8 cellular contexts compared by ENCODE assay signal in genomic region chr14:104687601-104688504, GRCh38. TPM values are rescaled to one million over a fixed set of nuclear protein-coding genes. Genes with fewer than 3 reads are reported as not detected.
DNase-seq lines count a peak whose midpoint lies in the region; ATAC-seq, FAIRE-seq and TF ChIP-seq lines count a peak whose summit lies in the region.

No MANE protein-coding gene starts in this region.

- H3K36me3 ChIP-seq in Caco-2 (ENCODE audit: control insufficient read depth, insufficient read depth, low read length): no peaks in the 10 kb centered on the region
- H3K36me3 ChIP-seq in Loucy (ENCODE audit: insufficient read depth, low read length): no peaks in the 10 kb centered on the region
- no peaks in the 10 kb centered on the region for H3K36me3 ChIP-seq in body of pancreas (replicated peaks in 1 of 2; ENCODE audit: insufficient read depth in 1 of 2, low read depth in 2 of 2)
- no peaks in the 10 kb centered on the region; a peak in 1 of 5 replicates for H3K36me3 ChIP-seq in HepG2 (replicated peaks in 1 of 2; ENCODE audit: control insufficient read depth in 1 of 2, insufficient read depth in 2 of 2, low read length in 2 of 2)
- no peaks in the 10 kb centered on the region for H3K36me3 ChIP-seq in thymus (ENCODE audit: control insufficient read depth, insufficient read depth)

- H3K27ac Mint-ChIP-seq in Caco-2 (ENCODE audit: unreplicated experiment): peak overlapping the region; percentile 96

- H3K27ac ChIP-seq in body of pancreas: peak overlapping the region; percentile 84 to 92 (median 90)
- H3K27ac ChIP-seq in HepG2 (ENCODE audit: extremely low read length, insufficient read depth, low read length): peak overlapping the region; percentile 93
- H3K27ac ChIP-seq in thymus (ENCODE audit: low read depth): peak overlapping the region; percentile 21

- no peaks in the 10 kb centered on the region for H3K9me3 Mint-ChIP-seq in Caco-2 (ENCODE audit: unreplicated experiment)

- H3K9me2 ChIP-seq in Loucy (replicated peaks; ENCODE audit: low read depth, low read length): no peaks in the 10 kb centered on the region

- peak overlapping the region; percentile 90 for H3K4me3 ChIP-seq in Caco-2 (ENCODE audit: low read depth, low read length)
- H3K4me3 ChIP-seq in Loucy (ENCODE audit: low read length, poor library complexity, severe bottlenecking): peak overlapping the region; percentile 49
- no peak overlapping the region for H3K4me3 ChIP-seq in body of pancreas
- H3K4me3 ChIP-seq in HepG2 (replicated peaks in 1 of 3; ENCODE audit: insufficient read depth in 1 of 3, low read depth in 2 of 3, low read length in 3 of 3): peak overlapping the region; percentile 66 to 86 (median 70)
- H3K4me3 ChIP-seq in thymus (ENCODE audit: low read length): no peak overlapping the region

- peak; percentile 95 to 97 for DNase-seq in Caco-2
- peak; percentile 94 to 98 (median 96) for DNase-seq in body of pancreas
- peak; percentile 84 for DNase-seq in HepG2 (ENCODE audit: low spot score)
- no peak for DNase-seq in GM19238 (ENCODE audit: insufficient read length, low spot score)
- DNase-seq in stimulated activated CD8-positive, alpha-beta memory T cell treated with anti-CD3 and anti-CD28 coated beads, Interleukin-4, amount 100 ng/mL, for 48 hours: no peak
- DNase-seq in GM10266 (ENCODE audit: extremely low spot score): no peak

- H3K27me3 ChIP-seq in Caco-2 (replicated peaks; ENCODE audit: control insufficient read depth, insufficient read depth, low read length) (no peaks in the 10 kb centered on the region), Loucy (ENCODE audit: insufficient read depth, low read length, poor library complexity, severe bottlenecking) (no peaks in the 10 kb centered on the region), body of pancreas (no peaks in the 10 kb centered on the region), HepG2 (ENCODE audit: control insufficient read depth in 1 of 2, insufficient read depth in 2 of 2, low read length in 2 of 2) (no peaks in the 10 kb centered on the region), thymus (ENCODE audit: control insufficient read depth, insufficient read depth) (no peaks in the 10 kb centered on the region)

- peak; percentile 22 to 41; a peak in 3 of 4 replicates for TF ChIP-seq EP300 in HepG2 (IDR thresholded peaks at IDR 0.05; ENCODE audit: low read depth in 2 of 2, low read length in 2 of 2)
- TF ChIP-seq EP300 in HepG2 (CRISPR knock-in tag; IDR thresholded peaks at IDR 0.05; ENCODE audit: borderline replicate concordance): peak; percentile 36; the same call in 1 of the 2 replicates

- peak; percentile 77 for FAIRE-seq in HepG2 (lab: Jason Lieb, UNC)

- H3K4me2 ChIP-seq in Loucy (ENCODE audit: low read depth, low read length, poor library complexity, severe bottlenecking) (peak overlapping the region; percentile 70), HepG2 (ENCODE audit: low read depth, low read length) (peak overlapping the region; percentile 80)

- in situ Hi-C loops in HepG2 (cut with HindIII; ENCODE audit: extremely low pct_ligation_motif_present, low pct_unique_long_range_greater_than_20kb): no loop called here

- H3K9ac ChIP-seq in Loucy (ENCODE audit: low read depth, low read length, poor library complexity, severe bottlenecking) (peak overlapping the region; percentile 54), HepG2 (ENCODE audit: insufficient read depth, low read depth, low read length) (peak overlapping the region; percentile 75)

- H2AFZ ChIP-seq in Loucy (ENCODE audit: low read length) (no peak overlapping the region), HepG2 (ENCODE audit: low read length) (no peak overlapping the region)

- POLR2A ChIA-PET in Caco-2 (lab: Charles Lee): interaction anchor here (0.5 to 2.6 kb wide), 11 partner anchors 8 to 596 kb away, joined by 3 to 23 read pairs (median 4); partner anchors contain the start of gene SIVA1
- POLR2A ChIA-PET in HepG2 (lab: Yijun Ruan, JAX): interaction anchor here (0.6 to 4.5 kb wide), 15 partner anchors 10 to 613 kb away, joined by 3 to 89 read pairs (median 4); partner anchors contain the start of genes BRF1, CDCA4 and SIVA1

- peaks cover 10% of the 10 kb centered on the region for H3K36me3 Mint-ChIP-seq in Caco-2 (ENCODE audit: insufficient read depth, unreplicated experiment)

- TF ChIP-seq CTCF in Caco-2 (IDR thresholded peaks at IDR 0.05; ENCODE audit: insufficient read depth in 1 of 2, low read depth in 1 of 2, low read length in 1 of 2, severe bottlenecking in 1 of 2, unreplicated experiment in 1 of 2): no peak
- no peak for TF ChIP-seq CTCF in Loucy (conservative IDR thresholded peaks at IDR 0.05; ENCODE audit: low read length)
- peak in 1 of 7 experiments; percentile 8 for TF ChIP-seq CTCF in body of pancreas (IDR thresholded peaks at IDR 0.05)
- no peak; the same call in 1 of the 2 replicates for TF ChIP-seq CTCF in HepG2 (CRISPR knock-in tag; IDR thresholded peaks at IDR 0.05)
- TF ChIP-seq CTCF in GM10266 (IDR thresholded peaks at IDR 0.05; ENCODE audit: control insufficient read depth, insufficient read depth, low read depth, missing control alignments): no peak

- CTCF ChIA-PET in Caco-2 (lab: Charles Lee) (interaction anchor here (0.7 to 2.1 kb wide), 5 partner anchors 10 to 65 kb away, joined by 3 to 11 read pairs (median 3); no protein-coding TSS in a partner anchor), HepG2 (lab: Yijun Ruan, JAX; ENCODE audit: low intra/inter-chr PET ratio, low total read pairs) (no interaction called here)

- BruUV-seq in Caco-2 (replicated peaks; lab: Mats Ljungman, UMichigan) (no TSS peak), HepG2 (replicated peaks; lab: Mats Ljungman, UMichigan) (no TSS peak)

- intact Hi-C loops in Caco-2 (cut with micrococcal nuclease; ENCODE audit: unreplicated experiment) (loop anchor here (2.0 to 5.0 kb wide), 2 partner anchors 36 to 65 kb away; partner anchors contain the start of gene SIVA1), body of pancreas (cut with DNase I) (no loop called here), HepG2 (cut with micrococcal nuclease; ENCODE audit: unreplicated experiment) (loop anchor here (5.0 kb wide), 1 partner anchor 36 kb away; no protein-coding TSS in a partner anchor)

- no peak for TF ChIP-seq RAD21 in HepG2 (CRISPR knock-in tag; IDR thresholded peaks at IDR 0.05)

- WGBS in body of pancreas, 2 donors: 25 to 31% methylated on average over 11 to 27 of the region's 31 CpGs
- WGBS in HepG2 (ENCODE audit: low lambda C conversion rate): 0% methylated on average over 8 of the region's 31 CpGs
- WGBS in thymus: 87% methylated on average over 31 of the region's 31 CpGs

- H3K4me1 Mint-ChIP-seq in Caco-2 (ENCODE audit: low read depth, unreplicated experiment): peaks cover 39% of the 10 kb centered on the region

- H3K79me2 ChIP-seq in Loucy (ENCODE audit: insufficient read depth, low read length): peaks cover 34% of the 10 kb centered on the region
- H3K79me2 ChIP-seq in HepG2 (ENCODE audit: insufficient read depth, low read length): peaks cover 31% of the 10 kb centered on the region

- H3F3A ChIP-seq in Loucy (ENCODE audit: low read depth): 0 out of 2 replicates have a peak, but pooled peaks cover 2% of the 10 kb centered on the region

- ATAC-seq in body of pancreas (peak; percentile 92), HepG2 (peak; percentile 87)

- peak overlapping the region; percentile 77 for H3K4me3 Mint-ChIP-seq in Caco-2 (ENCODE audit: unreplicated experiment)

- no peaks in the 10 kb centered on the region for H3K27me3 Mint-ChIP-seq in Caco-2 (ENCODE audit: insufficient read depth, unreplicated experiment)

- H3K4me1 ChIP-seq in Caco-2: peaks cover 51% of the 10 kb centered on the region
- peaks cover 59% of the 10 kb centered on the region for H3K4me1 ChIP-seq in Loucy (ENCODE audit: insufficient read depth, low read length, poor library complexity, severe bottlenecking)
- peaks cover 39% of the 10 kb centered on the region for H3K4me1 ChIP-seq in body of pancreas
- peaks cover 77% of the 10 kb centered on the region for H3K4me1 ChIP-seq in HepG2 (ENCODE audit: insufficient read depth, low read length)
- peaks cover 30% of the 10 kb centered on the region for H3K4me1 ChIP-seq in thymus (ENCODE audit: control insufficient read depth, insufficient read depth, low read length)

- peak; percentile 77 to 80 (median 79) for TF ChIP-seq POLR2A in body of pancreas (IDR thresholded peaks at IDR 0.05)
- TF ChIP-seq POLR2A in HepG2 (IDR thresholded peaks at IDR 0.05; ENCODE audit: insufficient read depth in 1 of 2, low read depth in 2 of 2, low read length in 2 of 2): peak in 1 of 2 experiments; percentile 69; a peak in 2 of 4 replicates

- H3K9me3 ChIP-seq in Caco-2 (no peaks in the 10 kb centered on the region), Loucy (ENCODE audit: insufficient read depth, low read depth, low read length) (no peaks in the 10 kb centered on the region), body of pancreas (no peaks in the 10 kb centered on the region), HepG2 (ENCODE audit: low read length) (no peaks in the 10 kb centered on the region), thymus (ENCODE audit: control insufficient read depth) (no peaks in the 10 kb centered on the region)

- H4K20me1 ChIP-seq in Loucy (ENCODE audit: insufficient read depth, low read length, poor library complexity, severe bottlenecking) (peaks cover 24% of the 10 kb centered on the region), HepG2 (ENCODE audit: insufficient read depth, low read length) (peaks cover 15% of the 10 kb centered on the region; the same call in 1 of the 2 replicates)

RNA-seq across cellular contexts. Expression of gene INF2, which starts 1.6 kb away (rescaled TPM):
- total RNA-seq in Caco-2 (2022) (70.8 TPM in 2 replicates), body of pancreas (10 to 100 TPM; 46.2 to 90.3 TPM), HepG2 (2016; rRNA removed; fragmentation: Illumina TruSeq; extraction: Trizol) (16.4 and 18.1 TPM in 2 replicates)
- 11.2 and 14.6 TPM in 2 replicates for total RNA-seq in HepG2 (2016; cell fraction: cytosol; rRNA removed; fragmentation: Illumina TruSeq; extraction: Trizol; ENCODE audit: low read depth)
- 17.0 and 18.3 TPM in 2 replicates for total RNA-seq in HepG2 (2016; cell fraction: insoluble cytoplasmic fraction; rRNA removed; fragmentation: Illumina TruSeq; extraction: Trizol)
- total RNA-seq in HepG2 (2016; cell fraction: membrane; rRNA removed; fragmentation: Illumina TruSeq; extraction: Trizol): 23.4 and 24.7 TPM in 2 replicates
- 17.7 and 25.0 TPM in 2 replicates for total RNA-seq in HepG2 (2016; cell fraction: nucleus; rRNA removed; fragmentation: Illumina TruSeq; extraction: Trizol)
- polyA plus RNA-seq in HepG2 (2011; rRNA removed) (26.4 and 33.4 TPM in 2 replicates), thymus (57.9 TPM)
- 14.8 and 26.4 TPM in 2 replicates for polyA plus RNA-seq in HepG2 (2011; cell fraction: cytosol; rRNA removed)
- polyA plus RNA-seq in HepG2 (2011; cell fraction: nucleus; rRNA removed): 229 and 296 TPM in 2 replicates
- 28.4 and 33.9 TPM in 2 replicates for polyA plus RNA-seq in HepG2 (2012)
- polyA plus RNA-seq in HepG2 (2016; cell fraction: cytosol; fragmentation: Illumina TruSeq; extraction: Trizol; ENCODE audit: low read depth): 13.6 and 14.2 TPM in 2 replicates
- polyA plus RNA-seq in HepG2 (2016; cell fraction: insoluble cytoplasmic fraction; fragmentation: Illumina TruSeq; extraction: Trizol; ENCODE audit: low read depth): 20.2 and 25.5 TPM in 2 replicates
- 17.5 and 20.7 TPM in 2 replicates for polyA plus RNA-seq in HepG2 (2016; cell fraction: membrane; fragmentation: Illumina TruSeq; extraction: Trizol; ENCODE audit: low read depth)
- polyA plus RNA-seq in HepG2 (2016; cell fraction: nucleus; fragmentation: Illumina TruSeq; extraction: Trizol; ENCODE audit: insufficient read depth, low read depth): 61.5 and 67.7 TPM in 2 replicates
- 34.0 and 46.7 TPM in 2 replicates for polyA minus RNA-seq in HepG2 (2011; rRNA and poly(A)+ RNA removed; ENCODE audit: low replicate concordance)
- 23.8 and 25.1 TPM in 2 replicates for polyA minus RNA-seq in HepG2 (2011; cell fraction: cytosol; rRNA and poly(A)+ RNA removed)
- polyA minus RNA-seq in HepG2 (2011; cell fraction: nucleus; rRNA and poly(A)+ RNA removed): 29.2 and 32.3 TPM in 2 replicates

RNA-seq across cellular contexts. Expression of gene ADSS1, which starts 36.2 kb away (rescaled TPM):
- total RNA-seq in Caco-2 (2022): 1.6 and 3.2 TPM in 2 replicates
- total RNA-seq in body of pancreas: 1 to 10 TPM; 4.0 to 4.7 TPM
- total RNA-seq in HepG2 (2016; rRNA removed; fragmentation: Illumina TruSeq; extraction: Trizol): 0.98 and 1.0 TPM in 2 replicates
- 0.81 and 1.1 TPM in 2 replicates for total RNA-seq in HepG2 (2016; cell fraction: cytosol; rRNA removed; fragmentation: Illumina TruSeq; extraction: Trizol; ENCODE audit: low read depth)
- total RNA-seq in HepG2 (2016; cell fraction: insoluble cytoplasmic fraction; rRNA removed; fragmentation: Illumina TruSeq; extraction: Trizol): 0.56 and 1.3 TPM in 2 replicates
- 1.6 and 1.9 TPM in 2 replicates for total RNA-seq in HepG2 (2016; cell fraction: membrane; rRNA removed; fragmentation: Illumina TruSeq; extraction: Trizol)
- total RNA-seq in HepG2 (2016; cell fraction: nucleus; rRNA removed; fragmentation: Illumina TruSeq; extraction: Trizol): 1.3 and 1.5 TPM in 2 replicates
- polyA plus RNA-seq in HepG2 (2011; rRNA removed): 36.7 and 45.2 TPM in 2 replicates
- polyA plus RNA-seq in HepG2 (2011; cell fraction: cytosol; rRNA removed): 20.7 and 22.4 TPM in 2 replicates
- polyA plus RNA-seq in HepG2 (2011; cell fraction: nucleus; rRNA removed): 219 and 230 TPM in 2 replicates
- 37.3 and 46.9 TPM in 2 replicates for polyA plus RNA-seq in HepG2 (2012)
- polyA plus RNA-seq in HepG2 (2016; cell fraction: cytosol; fragmentation: Illumina TruSeq; extraction: Trizol; ENCODE audit: low read depth): 0.70 and 1.5 TPM in 2 replicates
- 1.3 and 2.2 TPM in 2 replicates for polyA plus RNA-seq in HepG2 (2016; cell fraction: insoluble cytoplasmic fraction; fragmentation: Illumina TruSeq; extraction: Trizol; ENCODE audit: low read depth)
- polyA plus RNA-seq in HepG2 (2016; cell fraction: membrane; fragmentation: Illumina TruSeq; extraction: Trizol; ENCODE audit: low read depth): 1.5 and 2.0 TPM in 2 replicates
- polyA plus RNA-seq in HepG2 (2016; cell fraction: nucleus; fragmentation: Illumina TruSeq; extraction: Trizol; ENCODE audit: insufficient read depth, low read depth): 3.7 and 4.4 TPM in 2 replicates
- polyA minus RNA-seq in HepG2 (2011; rRNA and poly(A)+ RNA removed; ENCODE audit: low replicate concordance): 12.3 and 14.1 TPM in 2 replicates
- polyA minus RNA-seq in HepG2 (2011; cell fraction: cytosol; rRNA and poly(A)+ RNA removed): 6.8 and 7.6 TPM in 2 replicates
- 30.6 and 31.2 TPM in 2 replicates for polyA minus RNA-seq in HepG2 (2011; cell fraction: nucleus; rRNA and poly(A)+ RNA removed)
- polyA plus RNA-seq in thymus: 4.0 TPM

Comparison
In these comparisons a context has a peak if more than half of its experiments do, and no peak if none do; other contexts are left out.
1. DNase-seq: peak in Caco-2 (2 of 2), body of pancreas (4 of 4) and HepG2 (single experiment); none in GM19238 (single experiment), stimulated activated CD8-positive, alpha-beta memory T cell treated with anti-CD3 and anti-CD28 coated beads, Interleukin-4, amount 100 ng/mL, for 48 hours (single experiment) and GM10266 (single experiment).
2. H3K4me3 ChIP-seq: peak in Caco-2 (single experiment), Loucy (single experiment) and HepG2 (3 of 3); none in body of pancreas (0 of 2) and thymus (single experiment).
3. H3K27ac ChIP-seq: peak in every context shown above with its lines; median percentile 93 in HepG2; 90 in body of pancreas; 21 in thymus.